ENCODE assay signal across 31 cellular contexts in the genomic region with DNA sequence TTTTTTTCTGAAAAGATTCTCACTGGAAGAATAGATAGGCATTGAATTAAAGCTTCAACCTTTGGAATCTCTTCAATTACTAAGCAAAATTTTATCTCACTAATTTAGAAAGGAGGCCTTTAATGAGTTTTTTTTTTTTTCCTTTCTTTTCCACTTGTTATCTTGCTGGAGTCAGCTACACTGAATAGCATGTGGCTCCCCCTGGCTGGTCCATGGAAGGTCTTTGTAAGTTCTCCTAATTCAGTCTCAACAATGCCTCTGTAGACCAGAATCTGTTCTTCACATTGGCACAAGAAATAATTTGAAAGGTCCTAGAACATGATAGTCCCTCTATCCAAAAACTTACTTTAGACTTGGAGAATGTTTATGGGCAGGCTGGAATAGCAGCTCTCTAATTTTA. TPM values are rescaled to one million over a fixed set of nuclear protein-coding genes. Genes with fewer than 3 reads are reported as not detected.
"Had no signal": no experiment of that assay in that cellular context is flagged by ENCODE, and none has a peak within 500 bp of the region (broad histone marks: within the 10 kb centered on the region; RNA-seq: fewer than 3 reads in every experiment).

No MANE protein-coding gene starts in this region.

- H3K4me3 ChIP-seq: ascending aorta, coronary artery, dorsolateral prefrontal cortex, esophagus muscularis mucosa, gastroesophageal sphincter had no signal

- H3K4me3 Mint-ChIP-seq: activated CD4-positive, alpha-beta memory T cell treated with anti-CD3 and anti-CD28 coated beads, Interleukin-2, amount 10 ng/mL, durations not matched to agents 7 days and 5 days; activated CD4-positive, alpha-beta T cell treated with anti-CD3 and anti-CD28 coated beads, Interleukin-2, amount 10 ng/mL, durations not matched to agents 7 days and 5 days; activated naive CD4-positive, alpha-beta T cell treated with anti-CD3 and anti-CD28 coated beads, Interleukin-2, amount 10 ng/mL, durations not matched to agents 7 days and 5 days; activated naive CD8-positive, alpha-beta T cell treated with anti-CD3 and anti-CD28 coated beads, Interleukin-2, amount 10 ng/mL, durations not matched to agents 7 days and 5 days; activated T-cell treated with anti-CD3 and anti-CD28 coated beads, Interleukin-2, amount 50 U/mL, for 24 hours; activated T-cell treated with anti-CD3 and anti-CD28 coated beads, Interleukin-2, amount 50 U/mL, for 72 hours; brain; central memory CD8-positive, alpha-beta T cell; dendritic cell treated with granulocyte-macrophage colony-stimulating factor and Interleukin-4, amounts not matched to agents 40 ng/mL and 50 ng/mL, for 4 days; T-helper 17 cell; T-helper 2 cell treated with Interferon-gamma antibody and Interleukin-4, amounts not matched to agents 5 μg/mL and 100 μg/mL, for 36 hours had no signal

- H3K27me3 ChIP-seq: ascending aorta, dorsolateral prefrontal cortex, esophagus muscularis mucosa, gastroesophageal sphincter had no signal

- H3K36me3 ChIP-seq: ascending aorta, esophagus muscularis mucosa, gastroesophageal sphincter had no signal

- DNase-seq: activated CD4-positive, alpha-beta memory T cell treated with anti-CD3 and anti-CD28 coated beads, Interleukin-2, amount 10 ng/mL, durations not matched to agents 7 days and 5 days; activated CD4-positive, alpha-beta T cell treated with anti-CD3 and anti-CD28 coated beads for 1 hour; activated CD4-positive, alpha-beta T cell treated with anti-CD3 and anti-CD28 coated beads for 4 hours; activated CD4-positive, alpha-beta T cell treated with anti-CD3 and anti-CD28 coated beads, Interleukin-2, amount 10 ng/mL, durations not matched to agents 7 days and 5 days; activated CD4-positive, alpha-beta T cell treated with anti-CD3 and anti-CD28 coated beads, Interleukin-2, amount 50 U/mL, for 4 hours; activated CD8-positive, alpha-beta memory T cell treated with anti-CD3 and anti-CD28 coated beads, Interleukin-2, amount 50 U/mL, for 48 hours; activated gamma-delta T cell; activated naive CD4-positive, alpha-beta T cell; activated naive CD4-positive, alpha-beta T cell treated with anti-CD3 and anti-CD28 coated beads, Interleukin-2, amount 10 ng/mL, durations not matched to agents 7 days and 5 days; activated naive CD8-positive, alpha-beta T cell treated with anti-CD3 and anti-CD28 coated beads, Interleukin-2, amount 10 ng/mL, durations not matched to agents 7 days and 5 days; activated T-cell treated with anti-CD3 and anti-CD28 coated beads for 4 hours; activated T-cell treated with anti-CD3 and anti-CD28 coated beads, Interleukin-2, amount 50 U/mL, for 24 hours; activated T-cell treated with anti-CD3 and anti-CD28 coated beads, Interleukin-2, amount 50 U/mL, for 72 hours; dorsolateral prefrontal cortex; effector memory CD4-positive, alpha-beta T cell; erythroblast; foreskin melanocyte; T-helper 1 cell; T-helper 17 cell; T1000 had no signal

- H3K36me3 Mint-ChIP-seq: activated naive CD4-positive, alpha-beta T cell treated with anti-CD3 and anti-CD28 coated beads, Interleukin-2, amount 10 ng/mL, durations not matched to agents 7 days and 5 days; activated naive CD4-positive, alpha-beta T cell treated with anti-CD3 and anti-CD28 coated beads, Interleukin-2, amount 50 U/mL, for 72 hours; activated naive CD8-positive, alpha-beta T cell treated with anti-CD3 and anti-CD28 coated beads, Interleukin-2, amount 10 ng/mL, durations not matched to agents 7 days and 5 days; brain had no signal

- H3K4me1 Mint-ChIP-seq: activated CD4-positive, alpha-beta memory T cell treated with anti-CD3 and anti-CD28 coated beads, Interleukin-2, amount 10 ng/mL, durations not matched to agents 7 days and 5 days; activated CD4-positive, alpha-beta T cell treated with anti-CD3 and anti-CD28 coated beads, Interleukin-2, amount 10 ng/mL, durations not matched to agents 7 days and 5 days; activated naive CD4-positive, alpha-beta T cell treated with anti-CD3 and anti-CD28 coated beads, Interleukin-2, amount 10 ng/mL, durations not matched to agents 7 days and 5 days; activated naive CD8-positive, alpha-beta T cell treated with anti-CD3 and anti-CD28 coated beads, Interleukin-2, amount 10 ng/mL, durations not matched to agents 7 days and 5 days; central memory CD8-positive, alpha-beta T cell; T-helper 17 cell had no signal

- H3K27ac Mint-ChIP-seq: activated CD4-positive, alpha-beta memory T cell treated with anti-CD3 and anti-CD28 coated beads, Interleukin-2, amount 10 ng/mL, durations not matched to agents 7 days and 5 days; activated CD4-positive, alpha-beta T cell treated with anti-CD3 and anti-CD28 coated beads, Interleukin-2, amount 10 ng/mL, durations not matched to agents 7 days and 5 days; activated naive CD4-positive, alpha-beta T cell treated with anti-CD3 and anti-CD28 coated beads, Interleukin-2, amount 10 ng/mL, durations not matched to agents 7 days and 5 days; activated naive CD4-positive, alpha-beta T cell treated with anti-CD3 and anti-CD28 coated beads, Interleukin-2, amount 50 U/mL, for 72 hours; activated naive CD8-positive, alpha-beta T cell treated with anti-CD3 and anti-CD28 coated beads, Interleukin-2, amount 10 ng/mL, durations not matched to agents 7 days and 5 days; activated T-cell treated with anti-CD3 and anti-CD28 coated beads, Interleukin-2, amount 50 U/mL, for 24 hours; activated T-cell treated with anti-CD3 and anti-CD28 coated beads, Interleukin-2, amount 50 U/mL, for 72 hours; brain; dendritic cell treated with granulocyte-macrophage colony-stimulating factor and Interleukin-4, amounts not matched to agents 40 ng/mL and 50 ng/mL, for 4 days; T-helper 17 cell; T-helper 2 cell treated with Interferon-gamma antibody and Interleukin-4, amounts not matched to agents 5 μg/mL and 100 μg/mL, for 36 hours had no signal

- H3K4me1 ChIP-seq: ascending aorta, esophagus muscularis mucosa, gastroesophageal sphincter had no signal

- H3K27me3 Mint-ChIP-seq: activated naive CD4-positive, alpha-beta T cell treated with anti-CD3 and anti-CD28 coated beads, Interleukin-2, amount 10 ng/mL, durations not matched to agents 7 days and 5 days; brain; dendritic cell treated with granulocyte-macrophage colony-stimulating factor and Interleukin-4, amounts not matched to agents 40 ng/mL and 50 ng/mL, for 4 days had no signal

- H3K27ac ChIP-seq: ascending aorta, coronary artery, dorsolateral prefrontal cortex, esophagus muscularis mucosa, gastroesophageal sphincter had no signal

- ATAC-seq: activated naive CD4-positive, alpha-beta T cell treated with anti-CD3 and anti-CD28 coated beads, Interleukin-2, amount 50 U/mL, for 72 hours; activated T-cell treated with anti-CD3 and anti-CD28 coated beads, Interleukin-2, amount 50 U/mL, for 72 hours; gastroesophageal sphincter; T-helper 17 cell had no signal

- H3K9me3 ChIP-seq: ascending aorta, esophagus muscularis mucosa, gastroesophageal sphincter had no signal

- H3K9me3 Mint-ChIP-seq: activated CD4-positive, alpha-beta memory T cell treated with anti-CD3 and anti-CD28 coated beads, Interleukin-2, amount 10 ng/mL, durations not matched to agents 7 days and 5 days; activated CD4-positive, alpha-beta T cell treated with anti-CD3 and anti-CD28 coated beads, Interleukin-2, amount 10 ng/mL, durations not matched to agents 7 days and 5 days; activated naive CD4-positive, alpha-beta T cell treated with anti-CD3 and anti-CD28 coated beads, Interleukin-2, amount 10 ng/mL, durations not matched to agents 7 days and 5 days; activated naive CD4-positive, alpha-beta T cell treated with anti-CD3 and anti-CD28 coated beads, Interleukin-2, amount 50 U/mL, for 72 hours; activated naive CD8-positive, alpha-beta T cell treated with anti-CD3 and anti-CD28 coated beads, Interleukin-2, amount 10 ng/mL, durations not matched to agents 7 days and 5 days; activated T-cell treated with anti-CD3 and anti-CD28 coated beads, Interleukin-2, amount 50 U/mL, for 24 hours; activated T-cell treated with anti-CD3 and anti-CD28 coated beads, Interleukin-2, amount 50 U/mL, for 72 hours; brain; central memory CD8-positive, alpha-beta T cell; dendritic cell treated with granulocyte-macrophage colony-stimulating factor and Interleukin-4, amounts not matched to agents 40 ng/mL and 50 ng/mL, for 4 days; T-helper 2 cell treated with Interferon-gamma antibody and Interleukin-4, amounts not matched to agents 5 μg/mL and 100 μg/mL, for 36 hours had no signal

RNA-seq across cellular contexts. Expression of gene SCN1A, which starts 24.2 kb away (rescaled TPM):
- total RNA-seq: activated CD4-positive, alpha-beta memory T cell treated with anti-CD3 and anti-CD28 coated beads, Interleukin-2, amount 10 ng/mL, durations not matched to agents 7 days and 5 days; activated CD4-positive, alpha-beta T cell treated with anti-CD3 and anti-CD28 coated beads, Interleukin-2, amount 10 ng/mL, durations not matched to agents 7 days and 5 days; activated naive CD4-positive, alpha-beta T cell treated with anti-CD3 and anti-CD28 coated beads, Interleukin-2, amount 50 U/mL, for 72 hours; activated naive CD8-positive, alpha-beta T cell treated with anti-CD3 and anti-CD28 coated beads, Interleukin-2, amount 10 ng/mL, durations not matched to agents 7 days and 5 days; activated T-cell treated with anti-CD3 and anti-CD28 coated beads, Interleukin-2, amount 50 U/mL, for 72 hours; ascending aorta; bronchial epithelial cell; glomerular endothelial cell; T-helper 17 cell had no signal
